22 cellular contexts compared by ENCODE assay signal in the genomic region with DNA sequence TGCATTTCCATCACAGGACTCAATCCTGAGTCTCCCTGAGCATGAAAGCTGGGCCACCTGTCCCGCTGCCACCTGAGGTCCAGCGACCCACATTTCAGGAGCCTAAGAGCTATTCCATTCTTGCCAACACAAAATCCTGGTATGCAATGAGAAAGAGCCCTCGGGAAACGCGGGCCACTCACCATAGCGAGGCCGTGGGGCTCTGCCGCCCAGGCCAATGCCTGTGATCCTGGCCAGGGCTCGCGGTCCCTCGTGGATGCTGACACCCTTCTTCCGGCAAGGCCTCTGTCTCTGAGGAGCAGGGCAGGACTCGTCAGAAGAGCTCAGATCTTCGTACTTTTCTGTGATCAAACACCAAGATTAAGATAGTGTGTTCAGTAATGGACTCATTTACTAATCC. TPM values are rescaled to one million over a fixed set of nuclear protein-coding genes. Genes with fewer than 3 reads are reported as not detected.
A peak's percentile ranks its signal among the peaks of the same experiment; 100 is the strongest.
DNase-seq lines count a peak whose midpoint lies in the region; ATAC-seq, FAIRE-seq and TF ChIP-seq lines count a peak whose summit lies in the region.
"Had no signal": no experiment of that assay in that cellular context is flagged by ENCODE, and none has a peak within 500 bp of the region (broad histone marks: within the 10 kb centered on the region; RNA-seq: fewer than 3 reads in every experiment).

No MANE protein-coding gene starts in this region.

- H3K9me3 ChIP-seq in kidney (ENCODE audit: control insufficient read depth in 1 of 2, low read length in 2 of 2) = no peaks in the 10 kb centered on the region
- H3K9me3 ChIP-seq: BE2C had no signal

- peak; percentile 53 for DNase-seq in natural killer cell treated with Interleukin-12 subunit alpha and Interleukin-12 subunit beta and Interleukin-15 and Interleukin-18, amount 100 ng/mL, for 72 hours (ENCODE audit: low spot score)
- DNase-seq in natural killer cell (no peak), RWPE1 (ENCODE audit: low spot score) (no peak), kidney (peak; percentile 51), HuH-7 (ENCODE audit: low spot score) (no peak)
- no peak for DNase-seq in naive thymus-derived CD8-positive, alpha-beta T cell
- DNase-seq: ACHN; BE2C; C1 segment of cervical spinal cord; CD4-positive, CD25-positive, alpha-beta regulatory T cell; COR-L47; DMS 273 treated with DMSO at 0.1 percent for 48 hours; DMS53; DND-41; EL; HFFc6 had no signal

- no peaks in the 10 kb centered on the region for H3K9me3 Mint-ChIP-seq in natural killer cell treated with Interleukin-12 subunit alpha and Interleukin-12 subunit beta and Interleukin-15 and Interleukin-18, amount 100 ng/mL, for 72 hours
- no peaks in the 10 kb centered on the region for H3K9me3 Mint-ChIP-seq in natural killer cell
- no peaks in the 10 kb centered on the region for H3K9me3 Mint-ChIP-seq in naive thymus-derived CD8-positive, alpha-beta T cell
- H3K9me3 Mint-ChIP-seq: CD4-positive, CD25-positive, alpha-beta regulatory T cell; CD8-positive, alpha-beta memory T cell; HFFc6 had no signal

- H3K27ac Mint-ChIP-seq in natural killer cell treated with Interleukin-12 subunit alpha and Interleukin-12 subunit beta and Interleukin-15 and Interleukin-18, amount 100 ng/mL, for 72 hours = no peak overlapping the region
- no peak overlapping the region for H3K27ac Mint-ChIP-seq in natural killer cell
- H3K27ac Mint-ChIP-seq in naive thymus-derived CD8-positive, alpha-beta T cell = peak overlapping the region in 2 of 10 donors; percentile 8 to 48
- H3K27ac Mint-ChIP-seq: CD4-positive, CD25-positive, alpha-beta regulatory T cell; HFFc6 had no signal

- peaks cover 25 to 35% of the 10 kb centered on the region in 2 donors for H3K4me1 ChIP-seq in kidney (ENCODE audit: control insufficient read depth in 1 of 2, insufficient read depth in 1 of 2, low read depth in 1 of 2, low read length in 2 of 2)
- H3K4me1 ChIP-seq: BE2C had no signal

- no peak overlapping the region for H3K4me3 Mint-ChIP-seq in natural killer cell treated with Interleukin-12 subunit alpha and Interleukin-12 subunit beta and Interleukin-15 and Interleukin-18, amount 100 ng/mL, for 72 hours
- H3K4me3 Mint-ChIP-seq in natural killer cell = no peak overlapping the region
- no peak overlapping the region for H3K4me3 Mint-ChIP-seq in naive thymus-derived CD8-positive, alpha-beta T cell
- H3K4me3 Mint-ChIP-seq: CD4-positive, CD25-positive, alpha-beta regulatory T cell; CD8-positive, alpha-beta memory T cell; HFFc6 had no signal

- peaks cover 0 to 3% of the 10 kb centered on the region in 2 donors for H3K4me1 Mint-ChIP-seq in natural killer cell treated with Interleukin-12 subunit alpha and Interleukin-12 subunit beta and Interleukin-15 and Interleukin-18, amount 100 ng/mL, for 72 hours (ENCODE audit: low read depth in 2 of 2)
- peaks cover 0 to 4% of the 10 kb centered on the region in 2 donors for H3K4me1 Mint-ChIP-seq in natural killer cell
- H3K4me1 Mint-ChIP-seq in naive thymus-derived CD8-positive, alpha-beta T cell = peaks cover 0 to 11% (median 3%) of the 10 kb centered on the region in 4 donors

- no peak for FAIRE-seq in kidney (lab: Jason Lieb, UNC)
- FAIRE-seq: A204.1, GM12878, HTR-8/SVneo had no signal

- POLR2A ChIA-PET in RWPE1 (lab: Yijun Ruan, JAX; ENCODE audit: low non-redundant PET) = no interaction called here
- POLR2A ChIA-PET in naive thymus-derived CD8-positive, alpha-beta T cell (lab: Charles Lee) = interaction anchor here (1.1 to 1.5 kb wide), 3 partner anchors 9 to 11 kb away, joined by 3 to 7 read pairs (median 4); a partner anchor contains a TSS

- no peak for ATAC-seq in natural killer cell treated with Interleukin-12 subunit alpha and Interleukin-12 subunit beta and Interleukin-15 and Interleukin-18, amount 100 ng/mL, for 72 hours
- ATAC-seq in natural killer cell = no peak
- ATAC-seq in naive thymus-derived CD8-positive, alpha-beta T cell = no peak
- ATAC-seq: GM12878, HCT116 had no signal

- H3K27ac ChIP-seq in RWPE1 (peak overlapping the region; percentile 3; the same call in 1 of the 2 replicates), kidney (ENCODE audit: low read depth in 2 of 2, low read length in 2 of 2) (peak overlapping the region in 1 of 2 donors; percentile 39)

- H3K27me3 Mint-ChIP-seq in natural killer cell treated with Interleukin-12 subunit alpha and Interleukin-12 subunit beta and Interleukin-15 and Interleukin-18, amount 100 ng/mL, for 72 hours = no peaks in the 10 kb centered on the region
- no peaks in the 10 kb centered on the region for H3K27me3 Mint-ChIP-seq in natural killer cell (ENCODE audit: low read depth in 2 of 2)
- H3K27me3 Mint-ChIP-seq in naive thymus-derived CD8-positive, alpha-beta T cell = no peaks in the 10 kb centered on the region
- H3K27me3 Mint-ChIP-seq: CD4-positive, CD25-positive, alpha-beta regulatory T cell; CD8-positive, alpha-beta memory T cell had no signal

- H3K36me3 ChIP-seq in kidney (ENCODE audit: control insufficient read depth in 1 of 2, insufficient read depth in 2 of 2, low read length in 2 of 2) = peaks cover 5 to 12% of the 10 kb centered on the region in 2 donors

- H3K36me3 Mint-ChIP-seq in natural killer cell treated with Interleukin-12 subunit alpha and Interleukin-12 subunit beta and Interleukin-15 and Interleukin-18, amount 100 ng/mL, for 72 hours = peaks cover 6% of the 10 kb centered on the region
- H3K36me3 Mint-ChIP-seq in natural killer cell = peaks cover 7% of the 10 kb centered on the region
- H3K36me3 Mint-ChIP-seq in naive thymus-derived CD8-positive, alpha-beta T cell = peaks cover 0 to 58% (median 23%) of the 10 kb centered on the region in 3 donors

- H3K9ac ChIP-seq in kidney (ENCODE audit: low read length in 2 of 2) = no peak overlapping the region

- TF ChIP-seq CTCF in natural killer cell (IDR thresholded peaks at IDR 0.05) = no peak
- no peak for TF ChIP-seq CTCF in RWPE1 (conservative IDR thresholded peaks at IDR 0.05; ENCODE audit: low read depth)
- no peak for TF ChIP-seq CTCF in kidney (IDR thresholded peaks at IDR 0.05; ENCODE audit: borderline replicate concordance, extremely low read depth, insufficient read depth)

- CTCF ChIA-PET in RWPE1 (lab: Yijun Ruan, JAX) = interaction anchor here (0.8 kb wide), 1 partner anchor 119 kb away, joined by 3 read pairs; no protein-coding TSS in a partner anchor

- no peak overlapping the region for H3K4me3 ChIP-seq in kidney (ENCODE audit: low read length in 2 of 2)
- H3K4me3 ChIP-seq: GM12878 had no signal

- intact Hi-C loops in natural killer cell (cut with micrococcal nuclease) (no loop called here), kidney (cut with DNase I) (no loop called here)

RNA-seq across cellular contexts. Expression of a gene that starts 11.6 kb away (rescaled TPM):
- total RNA-seq in natural killer cell treated with Interleukin-12 subunit alpha and Interleukin-12 subunit beta and Interleukin-15 and Interleukin-18, amount 100 ng/mL, for 72 hours = 10 to 100 TPM; 37.3 to 57.0 TPM
- total RNA-seq in natural killer cell (10 to 100 TPM; 30.8 to 39.1 (median 35.0) TPM), kidney (30.6 TPM)
- polyA plus RNA-seq in kidney (ENCODE audit: insufficient read depth, low read depth, low replicate concordance) = 69.4 TPM
- total RNA-seq in naive thymus-derived CD8-positive, alpha-beta T cell = 10 to 100 TPM; 56.7 to 59.3 TPM
- 100 to 1,000 TPM in 2 of 3 donors, 10 to 100 TPM in 1; 90.0 to 131 (median 119) TPM for polyA plus RNA-seq in naive thymus-derived CD8-positive, alpha-beta T cell

RNA-seq across cellular contexts. Expression of a gene that starts 29.2 kb away (rescaled TPM):
- total RNA-seq in natural killer cell treated with Interleukin-12 subunit alpha and Interleukin-12 subunit beta and Interleukin-15 and Interleukin-18, amount 100 ng/mL, for 72 hours = 10 to 100 TPM; 19.0 to 39.1 TPM
- total RNA-seq in natural killer cell (10 to 100 TPM; 19.7 to 20.8 (median 20.5) TPM), kidney (27.6 TPM)
- polyA plus RNA-seq in kidney (ENCODE audit: insufficient read depth, low read depth, low replicate concordance) = 20.7 TPM
- total RNA-seq in naive thymus-derived CD8-positive, alpha-beta T cell = 10 to 100 TPM; 31.5 to 37.0 TPM
- polyA plus RNA-seq in naive thymus-derived CD8-positive, alpha-beta T cell = 1 to 10 TPM; 4.3 to 9.0 (median 4.5) TPM

RNA-seq across cellular contexts. Expression of a gene that starts 29.4 kb away (rescaled TPM):
- under 1 TPM in 1 of 2 donors, not detected in 1; 0.53 TPM for total RNA-seq in natural killer cell treated with Interleukin-12 subunit alpha and Interleukin-12 subunit beta and Interleukin-15 and Interleukin-18, amount 100 ng/mL, for 72 hours
- total RNA-seq in natural killer cell (under 1 TPM in 1 of 3 donors, not detected in 2; 0.54 TPM), kidney (1.8 TPM)
- polyA plus RNA-seq in kidney (ENCODE audit: insufficient read depth, low read depth, low replicate concordance) = 4.0 TPM
- total RNA-seq in naive thymus-derived CD8-positive, alpha-beta T cell = under 1 TPM; 0.26 to 0.30 TPM
- polyA plus RNA-seq in naive thymus-derived CD8-positive, alpha-beta T cell = under 1 TPM in 2 of 3 donors, not detected in 1; 0.34 to 0.48 TPM
- total RNA-seq: CD4-positive, CD25-positive, alpha-beta regulatory T cell; G401 had no signal

Comparison
In these comparisons a context has a peak if more than half of its experiments do, and no peak if none do; other contexts are left out.
1. DNase-seq: peak in natural killer cell treated with Interleukin-12 subunit alpha and Interleukin-12 subunit beta and Interleukin-15 and Interleukin-18, amount 100 ng/mL, for 72 hours (single experiment) and kidney (single experiment); none in natural killer cell (single experiment), RWPE1 (single experiment), naive thymus-derived CD8-positive, alpha-beta T cell (0 of 10) and HuH-7 (single experiment).